ENCODE assay signal across 11 cellular contexts in genomic region chr2:64854773-64855237, GRCh38.
DNase-seq lines count a peak whose midpoint lies in the region; ATAC-seq and TF ChIP-seq lines count a peak whose summit lies in the region.
"Had no signal": no experiment of that assay in that cellular context is flagged by ENCODE, and none has a peak within 500 bp of the region (broad histone marks: within the 10 kb centered on the region; RNA-seq: fewer than 3 reads in every experiment).

No MANE protein-coding gene starts in this region.

- H3K9me3 ChIP-seq in right lobe of liver = no peaks in the 10 kb centered on the region

- peaks cover 0 to 7% of the 10 kb centered on the region in 2 donors for H3K4me1 Mint-ChIP-seq in natural killer cell treated with Interleukin-12 subunit alpha and Interleukin-12 subunit beta and Interleukin-15 and Interleukin-18, amount 100 ng/mL, for 72 hours (ENCODE audit: low read depth in 2 of 2)
- no peaks in the 10 kb centered on the region for H3K4me1 Mint-ChIP-seq in natural killer cell
- no peaks in the 10 kb centered on the region for H3K4me1 Mint-ChIP-seq in activated T-helper 17 cell treated with anti-CD3 and anti-CD28 coated beads, Interleukin-2, amount 50 U/mL, for 72 hours

- no peak overlapping the region for H3K27ac Mint-ChIP-seq in natural killer cell treated with Interleukin-12 subunit alpha and Interleukin-12 subunit beta and Interleukin-15 and Interleukin-18, amount 100 ng/mL, for 72 hours
- H3K27ac Mint-ChIP-seq in natural killer cell = no peak overlapping the region
- peak overlapping the region; percentile 6 for H3K27ac Mint-ChIP-seq in activated T-helper 17 cell treated with anti-CD3 and anti-CD28 coated beads, Interleukin-2, amount 50 U/mL, for 72 hours

- peaks cover 7 to 12% of the 10 kb centered on the region in 2 donors for H3K27me3 Mint-ChIP-seq in natural killer cell treated with Interleukin-12 subunit alpha and Interleukin-12 subunit beta and Interleukin-15 and Interleukin-18, amount 100 ng/mL, for 72 hours
- peaks cover 6 to 17% of the 10 kb centered on the region in 2 donors for H3K27me3 Mint-ChIP-seq in natural killer cell (ENCODE audit: low read depth in 2 of 2)
- peaks cover 14% of the 10 kb centered on the region for H3K27me3 Mint-ChIP-seq in activated T-helper 17 cell treated with anti-CD3 and anti-CD28 coated beads, Interleukin-2, amount 50 U/mL, for 72 hours

- H3K36me3 Mint-ChIP-seq in natural killer cell treated with Interleukin-12 subunit alpha and Interleukin-12 subunit beta and Interleukin-15 and Interleukin-18, amount 100 ng/mL, for 72 hours = no peaks in the 10 kb centered on the region
- H3K36me3 Mint-ChIP-seq in natural killer cell = no peaks in the 10 kb centered on the region
- H3K36me3 Mint-ChIP-seq in activated T-helper 17 cell treated with anti-CD3 and anti-CD28 coated beads, Interleukin-2, amount 50 U/mL, for 72 hours (ENCODE audit: low read depth) = no peaks in the 10 kb centered on the region

- TF ChIP-seq CTCF in natural killer cell (IDR thresholded peaks at IDR 0.05) (no peak), right lobe of liver (IDR thresholded peaks at IDR 0.05) (no peak), foreskin keratinocyte (conservative IDR thresholded peaks at IDR 0.05) (no peak)

- intact Hi-C loops in natural killer cell (cut with micrococcal nuclease) (no loop called here), right lobe of liver (cut with DNase I) (no loop called here)

- no peak for DNase-seq in natural killer cell treated with Interleukin-12 subunit alpha and Interleukin-12 subunit beta and Interleukin-15 and Interleukin-18, amount 100 ng/mL, for 72 hours (ENCODE audit: low spot score)
- no peak for DNase-seq in natural killer cell
- no peak for DNase-seq in right lobe of liver
- DNase-seq in foreskin keratinocyte = no peak
- DNase-seq in activated CD4-positive, alpha-beta T cell treated with anti-CD3 and anti-CD28 coated beads for 1 hour = no peak
- DNase-seq in NCI-H226 = no peak
- DNase-seq: COR-L47, NCI-H524 treated with DMSO at 0.1 percent for 48 hours had no signal

- H3K4me3 Mint-ChIP-seq in natural killer cell treated with Interleukin-12 subunit alpha and Interleukin-12 subunit beta and Interleukin-15 and Interleukin-18, amount 100 ng/mL, for 72 hours = no peak overlapping the region
- no peak overlapping the region for H3K4me3 Mint-ChIP-seq in natural killer cell
- no peak overlapping the region for H3K4me3 Mint-ChIP-seq in activated T-helper 17 cell treated with anti-CD3 and anti-CD28 coated beads, Interleukin-2, amount 50 U/mL, for 72 hours

- no peaks in the 10 kb centered on the region for H3K36me3 ChIP-seq in right lobe of liver

- no peak for TF ChIP-seq POLR2A in right lobe of liver (IDR thresholded peaks at IDR 0.05)

- H3K4me1 ChIP-seq in right lobe of liver (peaks cover 0 to 15% (median 3%) of the 10 kb centered on the region in 4 donors), foreskin keratinocyte (no peaks in the 10 kb centered on the region)

- 29% methylated on average over 1 of the region's 1 CpG for WGBS in right lobe of liver (ENCODE audit: insufficient coverage, low coverage, low lambda C conversion rate, missing lambda C conversion rate)

- no peaks in the 10 kb centered on the region for H3K9me3 Mint-ChIP-seq in natural killer cell treated with Interleukin-12 subunit alpha and Interleukin-12 subunit beta and Interleukin-15 and Interleukin-18, amount 100 ng/mL, for 72 hours
- H3K9me3 Mint-ChIP-seq in natural killer cell = no peaks in the 10 kb centered on the region
- H3K9me3 Mint-ChIP-seq in activated T-helper 17 cell treated with anti-CD3 and anti-CD28 coated beads, Interleukin-2, amount 50 U/mL, for 72 hours = no peaks in the 10 kb centered on the region

- H3K27me3 ChIP-seq in right lobe of liver = no peaks in the 10 kb centered on the region
- H3K27me3 ChIP-seq in foreskin keratinocyte = no peaks in the 10 kb centered on the region

- H3K27ac ChIP-seq in right lobe of liver (no peak overlapping the region), foreskin keratinocyte (no peak overlapping the region)

- peak; percentile 65 to 67 for ATAC-seq in natural killer cell treated with Interleukin-12 subunit alpha and Interleukin-12 subunit beta and Interleukin-15 and Interleukin-18, amount 100 ng/mL, for 72 hours
- ATAC-seq in natural killer cell (no peak), right lobe of liver (peak; percentile 8 to 56 (median 32)), foreskin keratinocyte (no peak), HG02973 (IDR thresholded peaks at IDR 0.05; ENCODE audit: unreplicated experiment) (no peak)
- peak; percentile 76 for ATAC-seq in activated T-helper 17 cell treated with anti-CD3 and anti-CD28 coated beads, Interleukin-2, amount 50 U/mL, for 72 hours (replicated peaks)

- H3K4me3 ChIP-seq in right lobe of liver = no peak overlapping the region
- H3K4me3 ChIP-seq: coronary artery had no signal

Comparison
In these comparisons a context has a peak if more than half of its experiments do, and no peak if none do; other contexts are left out.
1. ATAC-seq: peak in natural killer cell treated with Interleukin-12 subunit alpha and Interleukin-12 subunit beta and Interleukin-15 and Interleukin-18, amount 100 ng/mL, for 72 hours (2 of 2), activated T-helper 17 cell treated with anti-CD3 and anti-CD28 coated beads, Interleukin-2, amount 50 U/mL, for 72 hours (single experiment) and right lobe of liver (4 of 4); none in natural killer cell (0 of 3), foreskin keratinocyte (single experiment) and HG02973 (single experiment).